ENCODE assay signal across 8 cellular contexts in genomic region chr1:94481473-94481933, GRCh38.
DNase-seq lines count a peak whose midpoint lies in the region; ATAC-seq and TF ChIP-seq lines count a peak whose summit lies in the region.

No MANE protein-coding gene starts in this region.

- DNase-seq in COLO829 (ENCODE audit: low spot score) (peak; percentile 45), GM19240 (ENCODE audit: insufficient read length, low spot score) (peak; percentile 29), NCI-H446 treated with DMSO at 0.1 percent for 48 hours (lab: John Stamatoyannopoulos, UW) (peak; percentile 22), epithelial cell of esophagus (ENCODE audit: low read depth) (peak; percentile 92), mucosa of gallbladder (ENCODE audit: low spot score) (peak; percentile 52), tibial nerve (ENCODE audit: low spot score in 2 of 2) (peak in 1 of 2 donors; percentile 31)
- DNase-seq in activated CD4-positive, alpha-beta T cell treated with anti-CD3 and anti-CD28 coated beads for 48 hours, result peak; percentile 34

- no peak overlapping the region for H3K27ac ChIP-seq in tibial nerve

- H3K4me3 ChIP-seq in epithelial cell of esophagus (ENCODE audit: low read length), result no peak overlapping the region
- no peak overlapping the region for H3K4me3 ChIP-seq in tibial nerve

- 7 to 9% methylated on average over 4 of the region's 4 CpGs for whole genome bisulfite sequencing in tibial nerve, 2 donors

- no peaks in the 10 kb centered on the region for H3K4me1 ChIP-seq in tibial nerve

- TF ChIP-seq CTCF in epithelial cell of esophagus (IDR thresholded peaks at IDR 0.05; ENCODE audit: insufficient read depth, low read depth, low read length, missing control alignments) (peak; percentile 88), tibial nerve (IDR thresholded peaks at IDR 0.05) (peak; percentile 59 to 79 (median 74))

- no peaks in the 10 kb centered on the region for H3K27me3 ChIP-seq in tibial nerve

- TF ChIP-seq EP300 in tibial nerve (IDR thresholded peaks at IDR 0.05), result no peak

- peak; percentile 93 for ATAC-seq in HG03342 (IDR thresholded peaks at IDR 0.05; ENCODE audit: unreplicated experiment)

- H3K9me3 ChIP-seq in tibial nerve, result no peaks in the 10 kb centered on the region

- H3K36me3 ChIP-seq in tibial nerve, result peaks cover 0 to 54% (median 0%) of the 10 kb centered on the region in 3 donors

- no peak for TF ChIP-seq POLR2A in tibial nerve (IDR thresholded peaks at IDR 0.05)
